Comparison of ENCODE assay signal across 1 cellular context in genomic region chr7:47368190-47368812, GRCh38.
TF ChIP-seq lines count a peak whose summit lies in the region.

No MANE protein-coding gene starts in this region.

TF ChIP-seq in HepG2, 621 proteins besides CTCF, POLR2A, EP300 and RAD21 (continued from another document):
- TF ChIP-seq ZNF770 (CRISPR knock-in tag; IDR thresholded peaks at IDR 0.05): no peak
- TF ChIP-seq ZNF101 (CRISPR knock-in tag; IDR thresholded peaks at IDR 0.05; ENCODE audit: borderline replicate concordance, low read depth): no peak
- no peak for TF ChIP-seq DZIP1 (CRISPR knock-in tag; IDR thresholded peaks at IDR 0.05)
- no peak for TF ChIP-seq TBP (CRISPR knock-in tag; IDR thresholded peaks at IDR 0.05)
- peak; percentile 51 for TF ChIP-seq AGO2 (optimal IDR thresholded peaks at IDR 0.05; ENCODE audit: low read depth, low read length)
- TF ChIP-seq ZNF225 (CRISPR knock-in tag; IDR thresholded peaks at IDR 0.05): no peak
